9 cellular contexts compared by ENCODE assay signal in genomic region chr9:78601957-78602565, GRCh38.
A peak's percentile ranks its signal among the peaks of the same experiment; 100 is the strongest.
DNase-seq lines count a peak whose midpoint lies in the region; ATAC-seq and TF ChIP-seq lines count a peak whose summit lies in the region.
"Had no signal": no experiment of that assay in that cellular context is flagged by ENCODE, and none has a peak within 500 bp of the region (broad histone marks: within the 10 kb centered on the region; RNA-seq: fewer than 3 reads in every experiment).

No MANE protein-coding gene starts in this region.

- ATAC-seq in GM19328 (IDR thresholded peaks at IDR 0.05; ENCODE audit: unreplicated experiment) = peak; percentile 51
- peak in 2 of 4 donors; percentile 42 to 68 for ATAC-seq in psoas muscle
- no peak for ATAC-seq in GM21381 (IDR thresholded peaks at IDR 0.05; ENCODE audit: unreplicated experiment)

- no peak overlapping the region for H3K27ac ChIP-seq in psoas muscle

- no peaks in the 10 kb centered on the region for H3K36me3 ChIP-seq in psoas muscle (ENCODE audit: insufficient read depth in 1 of 2, low read depth in 1 of 2)
- H3K36me3 ChIP-seq in H7 (replicated peaks; ENCODE audit: control insufficient read depth, insufficient read depth, low read length) = no peaks in the 10 kb centered on the region

- TF ChIP-seq CTCF in LNCaP clone FGC (IDR thresholded peaks at IDR 0.05; ENCODE audit: control insufficient read depth, extremely low read depth, insufficient read depth) = peak; percentile 90
- TF ChIP-seq CTCF in psoas muscle (IDR thresholded peaks at IDR 0.05) = peak; percentile 67

- H3K9me3 ChIP-seq in psoas muscle = no peaks in the 10 kb centered on the region

- H3K4me1 ChIP-seq in psoas muscle = no peaks in the 10 kb centered on the region

- DNase-seq in DMS53 (lab: John Stamatoyannopoulos, UW) (peak; percentile 62), LNCaP clone FGC (ENCODE audit: low read depth) (peak; percentile 11), RPMI7951 (ENCODE audit: low read depth) (peak; percentile 43), fibroblast of gingiva (ENCODE audit: low read depth) (peak; percentile 47), psoas muscle (no peak), H7 (no peak)
- DNase-seq: activated B cell treated with CpG ODN at 0.5 μM for 24 hours had no signal

- H3K4me3 ChIP-seq in LNCaP clone FGC (ENCODE audit: low read depth, low read length) (no peak overlapping the region), psoas muscle (no peak overlapping the region), H7 (ENCODE audit: insufficient read depth, low read depth, low read length) (no peak overlapping the region)

- 20 to 22% (median 21%) methylated on average over 7 of the region's 7 CpGs for WGBS in psoas muscle, 3 donors

- intact Hi-C loops in psoas muscle (cut with DNase I) = no loop called here

- H3K27me3 ChIP-seq in psoas muscle (ENCODE audit: insufficient read depth in 3 of 3, low read length in 2 of 3) = no peaks in the 10 kb centered on the region
- H3K27me3 ChIP-seq in H7 (ENCODE audit: control insufficient read depth, insufficient read depth, low read length) = no peaks in the 10 kb centered on the region

Comparison
In these comparisons a context has a peak if more than half of its experiments do, and no peak if none do; other contexts are left out.
1. DNase-seq: peak in DMS53 (single experiment), LNCaP clone FGC (single experiment), RPMI7951 (single experiment) and fibroblast of gingiva (single experiment); none in psoas muscle (0 of 2) and H7 (single experiment).